In genomic region chr2:25740810-25741381, GRCh38 we compare ENCODE assay signal across 13 cellular contexts.
DNase-seq lines count a peak whose midpoint lies in the region; ATAC-seq and TF ChIP-seq lines count a peak whose summit lies in the region.
"Had no signal": no experiment of that assay in that cellular context is flagged by ENCODE, and none has a peak within 500 bp of the region (broad histone marks: within the 10 kb centered on the region; RNA-seq: fewer than 3 reads in every experiment).

No MANE protein-coding gene starts in this region.

- intact Hi-C loops in uterus (cut with DNase I; ENCODE audit: low total_unique reads) (no loop called here), sciatic nerve (cut with DNase I) (no loop called here)

- no peaks in the 10 kb centered on the region for H3K9me3 ChIP-seq in uterus
- H3K9me3 ChIP-seq: testis had no signal

- no peak overlapping the region for H3K27ac ChIP-seq in uterus

- H3K27me3 ChIP-seq in uterus, result no peaks in the 10 kb centered on the region
- H3K27me3 ChIP-seq: testis had no signal

- no peaks in the 10 kb centered on the region for H3K36me3 ChIP-seq in uterus

- no peaks in the 10 kb centered on the region for H3K4me1 ChIP-seq in uterus

- peak; percentile 18 for ATAC-seq in left lobe of liver
- no peak for ATAC-seq in sciatic nerve

- H3K4me3 ChIP-seq in astrocyte of the cerebellum (ENCODE audit: low read depth, low read length) (no peak overlapping the region), uterus (no peak overlapping the region)
- H3K4me3 ChIP-seq: testis had no signal

- no peak for TF ChIP-seq CTCF in astrocyte of the cerebellum (IDR thresholded peaks at IDR 0.05; ENCODE audit: low read depth, low read length, missing control alignments)
- TF ChIP-seq CTCF in uterus (IDR thresholded peaks at IDR 0.05), result no peak

- TF ChIP-seq POLR2A in uterus (IDR thresholded peaks at IDR 0.05), result no peak

- DNase-seq in DMS53 treated with DMSO at 0.1 percent for 48 hours (lab: John Stamatoyannopoulos, UW; ENCODE audit: unreplicated experiment) (peak; percentile 25), Kasumi-1 (lab: John Stamatoyannopoulos, UW) (peak; percentile 45 to 47), astrocyte of the cerebellum (ENCODE audit: low read depth) (peak; percentile 74), left lobe of liver (ENCODE audit: low spot score) (no peak), uterus (no peak), sciatic nerve (ENCODE audit: low spot score) (no peak)
- no peak for DNase-seq in stimulated activated naive CD4-positive, alpha-beta T cell treated with Interleukin-2 at 50 U/mL for 16 hours (lab: John Stamatoyannopoulos, UW)
- DNase-seq in stimulated activated CD4-positive, alpha-beta T cell treated with anti-CD3 and anti-CD28 coated beads, Interleukin-4, amount 100 ng/mL, for 24 hours, result no peak
- DNase-seq: activated CD4-positive, alpha-beta T cell treated with anti-CD3 and anti-CD28 coated beads, Interleukin-2, amount 10 ng/mL, durations not matched to agents 24 days and 14 days; activated naive CD4-positive, alpha-beta T cell treated with anti-CD3 and anti-CD28 coated beads, Interleukin-2, amount 50 U/mL, for 16 hours; NCI-H524 treated with DMSO at 0.1 percent for 48 hours; occipital lobe; testis had no signal

- in situ Hi-C loops in astrocyte of the cerebellum (cut with HindIII; ENCODE audit: low sequenced_read_pairs), result no loop called here

Comparison
In these comparisons a context has a peak if more than half of its experiments do, and no peak if none do; other contexts are left out.
1. DNase-seq: peak in DMS53 treated with DMSO at 0.1 percent for 48 hours (single experiment), Kasumi-1 (2 of 2) and astrocyte of the cerebellum (single experiment); none in left lobe of liver (single experiment), uterus (0 of 2), stimulated activated naive CD4-positive, alpha-beta T cell treated with Interleukin-2 at 50 U/mL for 16 hours (single experiment), sciatic nerve (single experiment) and stimulated activated CD4-positive, alpha-beta T cell treated with anti-CD3 and anti-CD28 coated beads, Interleukin-4, amount 100 ng/mL, for 24 hours (single experiment).